Comparison of ENCODE assay signal across 22 cellular contexts in the genomic region with DNA sequence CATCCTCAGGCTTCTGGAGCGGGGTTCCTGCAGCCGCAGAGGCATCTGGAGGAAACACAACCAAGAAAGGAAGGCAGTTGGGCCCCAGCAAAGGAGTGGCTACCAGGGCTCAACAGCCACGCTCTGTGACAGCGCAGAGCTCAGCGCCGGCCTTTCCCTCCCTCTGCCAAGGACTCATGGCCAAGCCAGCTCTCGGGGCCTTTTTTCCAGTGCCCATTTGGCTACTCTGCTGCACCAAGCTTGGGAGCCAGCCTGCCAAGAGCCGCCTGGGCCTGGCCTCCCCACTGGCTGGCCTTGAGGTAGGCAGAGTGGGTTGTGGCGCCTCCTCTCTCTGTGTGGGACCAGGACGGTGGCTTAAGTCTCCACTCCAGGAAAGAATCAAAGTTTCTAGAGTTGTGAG. TPM values are rescaled to one million over a fixed set of nuclear protein-coding genes. Genes with fewer than 3 reads are reported as not detected.
"Had no signal": no experiment of that assay in that cellular context is flagged by ENCODE, and none has a peak within 500 bp of the region (broad histone marks: within the 10 kb centered on the region; RNA-seq: fewer than 3 reads in every experiment).

No MANE protein-coding gene starts in this region.

- H3K27me3 Mint-ChIP-seq: activated CD4-positive, alpha-beta memory T cell treated with anti-CD3 and anti-CD28 coated beads for 36 hours; activated naive CD4-positive, alpha-beta T cell treated with anti-CD3 and anti-CD28 coated beads, Interleukin-2, amount 50 U/mL, for 24 hours; brain; effector memory CD8-positive, alpha-beta T cell had no signal

- H3K4me3 Mint-ChIP-seq: activated CD4-positive, alpha-beta memory T cell treated with anti-CD3 and anti-CD28 coated beads for 36 hours; activated naive CD4-positive, alpha-beta T cell treated with anti-CD3 and anti-CD28 coated beads, Interleukin-2, amount 50 U/mL, for 24 hours; activated T-cell treated with anti-CD3 and anti-CD28 coated beads, Interleukin-2, amount 50 U/mL, for 72 hours; brain; effector memory CD8-positive, alpha-beta T cell; nephron had no signal

- DNase-seq: activated CD4-positive, alpha-beta memory T cell treated with anti-CD3 and anti-CD28 coated beads for 36 hours; activated CD4-positive, alpha-beta T cell treated with anti-CD3 and anti-CD28 coated beads for 48 hours; activated gamma-delta T cell; activated T-cell treated with anti-CD3 and anti-CD28 coated beads, Interleukin-2, amount 50 U/mL, for 72 hours; effector memory CD8-positive, alpha-beta T cell; left ventricle myocardium inferior; mammary epithelial cell; stimulated activated CD4-positive, alpha-beta T cell treated with anti-CD3 and anti-CD28 coated beads, Interleukin-4, amount 100 ng/mL, for 1 hour; stimulated activated naive CD4-positive, alpha-beta T cell had no signal

- H3K4me1 Mint-ChIP-seq: activated naive CD4-positive, alpha-beta T cell treated with anti-CD3 and anti-CD28 coated beads, Interleukin-2, amount 50 U/mL, for 24 hours; brain; nephron had no signal

- ATAC-seq: activated T-cell treated with anti-CD3 and anti-CD28 coated beads, Interleukin-2, amount 50 U/mL, for 72 hours; effector memory CD8-positive, alpha-beta T cell; esophagus mucosa; pancreas had no signal

- H3K9me3 Mint-ChIP-seq: activated CD4-positive, alpha-beta memory T cell treated with anti-CD3 and anti-CD28 coated beads for 36 hours; activated naive CD4-positive, alpha-beta T cell treated with anti-CD3 and anti-CD28 coated beads, Interleukin-2, amount 50 U/mL, for 24 hours; activated T-cell treated with anti-CD3 and anti-CD28 coated beads, Interleukin-2, amount 50 U/mL, for 72 hours; brain; effector memory CD8-positive, alpha-beta T cell; nephron had no signal

- H3K36me3 Mint-ChIP-seq: activated naive CD4-positive, alpha-beta T cell treated with anti-CD3 and anti-CD28 coated beads, Interleukin-2, amount 50 U/mL, for 24 hours had no signal

RNA-seq across cellular contexts. Expression of gene TUBA3D, which starts 44.6 kb away (rescaled TPM):
- total RNA-seq: activated CD4-positive, alpha-beta memory T cell treated with anti-CD3 and anti-CD28 coated beads for 36 hours; activated T-cell treated with anti-CD3 and anti-CD28 coated beads, Interleukin-2, amount 50 U/mL, for 72 hours; aorta; endothelial cell of umbilical vein; esophagus mucosa; frontal cortex; mammary epithelial cell; mononuclear cell; myocyte; pancreas; T-helper 2 cell treated with Interferon-gamma antibody and Interleukin-4, amounts not matched to agents 100 ng/mL and 5 ng/mL, for 36 hours; thoracic aorta; upper lobe of left lung had no signal
